ENCODE assay signal across 8 cellular contexts in genomic region chr3:69084668-69085542, GRCh38. TPM values are rescaled to one million over a fixed set of nuclear protein-coding genes. Genes with fewer than 3 reads are reported as not detected.
DNase-seq lines count a peak whose midpoint lies in the region; ATAC-seq, FAIRE-seq and TF ChIP-seq lines count a peak whose summit lies in the region.

ARL6IP5 (plus strand) TSS chr3:69084937; CDS start chr3:69085048, 111 bp downstream.

- peak within 1 kb of the TSS; percentile 95 for H3K4me2 ChIP-seq in A549

- CTCF ChIA-PET in A549 (lab: Yijun Ruan, JAX) (interaction anchor here (0.7 kb wide), 1 partner anchor 35 kb away, joined by 3 read pairs; no protein-coding TSS in a partner anchor), WTC11 (lab: Charles Lee) (interaction anchor here (0.6 to 1.6 kb wide), 3 partner anchors 34 to 338 kb away, joined by 3 read pairs; no protein-coding TSS in a partner anchor)

- WGBS in A549 (ENCODE audit: missing lambda C conversion rate): 0% methylated on average over 29 of the region's 49 CpGs
- 0 to 1% (median 0%) methylated on average over 30 to 49 of the region's 49 CpGs for WGBS in spleen, 5 donors

- POLR2A ChIA-PET in A549 (lab: Yijun Ruan, JAX): interaction anchor here (1.3 to 1.9 kb wide), 2 partner anchors 33 to 71 kb away, joined by 4 to 7 read pairs; partner anchors contain the start of genes EOGT and TMF1
- POLR2A ChIA-PET in WTC11 (lab: Charles Lee): no interaction called here

- H3K4me1 Mint-ChIP-seq in WTC11 (peaks cover 58% of the 10 kb centered on the region), immature natural killer cell (peaks cover 83 to 88% of the 10 kb centered on the region in 2 donors)

- H3K27me3 Mint-ChIP-seq in WTC11 (ENCODE audit: low read depth): no peaks in the 10 kb centered on the region
- H3K27me3 Mint-ChIP-seq in immature natural killer cell (ENCODE audit: low read depth in 3 of 3): peaks cover 0 to 4% (median 4%) of the 10 kb centered on the region in 3 donors

- peaks cover 72% of the 10 kb centered on the region for H3K4me1 ChIP-seq in A549
- H3K4me1 ChIP-seq in spleen: peaks cover 72 to 93% (median 86%) of the 10 kb centered on the region in 6 donors

- FAIRE-seq in A549 (lab: Jason Lieb, UNC): no peak

- no peak for TF ChIP-seq POLR2A in A549 (IDR thresholded peaks at IDR 0.05; ENCODE audit: low read length)
- peak in 2 of 3 donors; percentile 61 to 84 for TF ChIP-seq POLR2A in spleen (IDR thresholded peaks at IDR 0.05)

- peak within 1 kb of the TSS; percentile 62 for H3K4me3 ChIP-seq in A549
- H3K4me3 ChIP-seq in cardiac fibroblast (replicated peaks in 1 of 2; ENCODE audit: low read depth in 2 of 2, low read length in 2 of 2): peak within 1 kb of the TSS; percentile 75 to 85
- H3K4me3 ChIP-seq in spleen: peak within 1 kb of the TSS; percentile 76 to 96 (median 87)

- TF ChIP-seq CTCF in A549 (IDR thresholded peaks at IDR 0.05): no peak
- TF ChIP-seq CTCF in WTC11 (IDR thresholded peaks at IDR 0.05): no peak
- TF ChIP-seq CTCF in cardiac fibroblast (IDR thresholded peaks at IDR 0.05; ENCODE audit: low read depth, low read length): no peak
- TF ChIP-seq CTCF in spleen (IDR thresholded peaks at IDR 0.05 in 8 of 11, conservative IDR thresholded peaks at IDR 0.05 in 3 of 11): peak in 1 of 11 experiments; percentile 32

- TF ChIP-seq RAD21 in A549 (conservative IDR thresholded peaks at IDR 0.05 in 1 of 2, IDR thresholded peaks at IDR 0.05 in 1 of 2): no peak

- H3K27me3 ChIP-seq in spleen (replicated peaks in 1 of 7): no peaks in the 10 kb centered on the region

- H3K9me3 ChIP-seq in A549 (no peaks in the 10 kb centered on the region), spleen (no peaks in the 10 kb centered on the region)

- TF ChIP-seq EP300 in A549 (IDR thresholded peaks at IDR 0.05): no peak

- H3K36me3 ChIP-seq in spleen: peaks cover 0 to 7% (median 0%) of the 10 kb centered on the region in 6 donors

- peak within 1 kb of the TSS; percentile 96 for H3K27ac ChIP-seq in A549
- H3K27ac ChIP-seq in spleen: peak within 1 kb of the TSS; percentile 80 to 96 (median 92)

- H3K4me3 Mint-ChIP-seq in WTC11 (peak within 1 kb of the TSS; percentile 92), immature natural killer cell (peak within 1 kb of the TSS; percentile 89 to 98 (median 96))

- H3K36me3 Mint-ChIP-seq in WTC11 (no peaks in the 10 kb centered on the region), immature natural killer cell (peaks cover 0 to 4% (median 4%) of the 10 kb centered on the region in 3 donors)

- intact Hi-C loops in spleen (cut with DNase I; ENCODE audit: low total_unique reads): no loop called here

- DNase-seq in A549 (ENCODE audit: low read depth in 1 of 2, low spot score in 1 of 2) (peak; percentile 61 to 90), NCI-H226 (peak; percentile 70), WTC11 (ENCODE audit: low spot score) (peak; percentile 89), cardiac fibroblast (ENCODE audit: low read depth in 2 of 2) (peak; percentile 94 to 96), immature natural killer cell (peak; percentile 82 to 84 (median 83)), spleen (peak; percentile 99)

- ATAC-seq in A549 (peak; percentile 68 to 81), GM18861 (IDR thresholded peaks at IDR 0.05; ENCODE audit: unreplicated experiment) (peak; percentile 44), HG03097 (IDR thresholded peaks at IDR 0.05; ENCODE audit: low FRiP score, unreplicated experiment) (peak; percentile 51), WTC11 (peak; percentile 83)

- H3K27ac Mint-ChIP-seq in WTC11: no peak within 1 kb of the TSS
- peak within 1 kb of the TSS; percentile 94 to 99 (median 95) for H3K27ac Mint-ChIP-seq in immature natural killer cell

- no peaks in the 10 kb centered on the region for H3K9me3 Mint-ChIP-seq in WTC11
- no peaks in the 10 kb centered on the region for H3K9me3 Mint-ChIP-seq in immature natural killer cell

TF ChIP-seq in A549, 52 proteins besides CTCF, POLR2A, EP300 and RAD21 (continues in another document):
- TF ChIP-seq NR3C1 (IDR thresholded peaks at IDR 0.05) (no peak), RARB (CRISPR knock-in tag; IDR thresholded peaks at IDR 0.05) (no peak), RCOR1 (IDR thresholded peaks at IDR 0.05; ENCODE audit: low read depth, low read length) (no peak), POLR2AphosphoS2 (conservative IDR thresholded peaks at IDR 0.05; ENCODE audit: low read length) (no peak), NPAS2 (CRISPR knock-in tag; IDR thresholded peaks at IDR 0.05; ENCODE audit: borderline replicate concordance) (no peak), FOSB (CRISPR knock-in tag; IDR thresholded peaks at IDR 0.05) (no peak), BHLHE40 (IDR thresholded peaks at IDR 0.05; ENCODE audit: low read depth, low read length) (no peak), GATA3 (IDR thresholded peaks at IDR 0.05; ENCODE audit: borderline replicate concordance) (no peak), JUN (IDR thresholded peaks at IDR 0.05) (no peak), RNF2 (IDR thresholded peaks at IDR 0.05; ENCODE audit: borderline replicate concordance, low read depth) (no peak), HOXB5 (CRISPR knock-in tag; IDR thresholded peaks at IDR 0.05) (no peak), HOXB13 (CRISPR knock-in tag; IDR thresholded peaks at IDR 0.05; ENCODE audit: low read depth) (no peak), MYC (IDR thresholded peaks at IDR 0.05; ENCODE audit: borderline replicate concordance, low read length) (no peak), HDAC2 (IDR thresholded peaks at IDR 0.05) (no peak), ZFP36 (IDR thresholded peaks at IDR 0.05; ENCODE audit: borderline replicate concordance, partially characterized antibody) (no peak), PHF8 (IDR thresholded peaks at IDR 0.05; ENCODE audit: borderline replicate concordance, low read depth) (0 out of 2 replicates have a peak, but pooled peaks have one; percentile 15), PBX3 (IDR thresholded peaks at IDR 0.05) (peak; percentile 76; the same call in 1 of the 2 replicates), KDM5A (IDR thresholded peaks at IDR 0.05) (0 out of 2 replicates have a peak, but pooled peaks have one; percentile 45), EHMT2 (IDR thresholded peaks at IDR 0.05; ENCODE audit: low read depth) (no peak)

TF ChIP-seq in WTC11, 78 proteins besides CTCF, POLR2A, EP300 and RAD21 (continues in another document):
- no peak for TF ChIP-seq ZBTB21 (CRISPR knock-in tag; IDR thresholded peaks at IDR 0.05; ENCODE audit: borderline replicate concordance)
- no peak for TF ChIP-seq PREB (CRISPR knock-in tag; IDR thresholded peaks at IDR 0.05; ENCODE audit: borderline replicate concordance)
- TF ChIP-seq SOX15 (CRISPR knock-in tag; IDR thresholded peaks at IDR 0.05): no peak
- TF ChIP-seq CDX4 (CRISPR knock-in tag; IDR thresholded peaks at IDR 0.05; ENCODE audit: borderline replicate concordance): no peak
- TF ChIP-seq NFYB (CRISPR knock-in tag; conservative IDR thresholded peaks at IDR 0.05; ENCODE audit: low read depth): no peak
- TF ChIP-seq TEAD1 (CRISPR knock-in tag; IDR thresholded peaks at IDR 0.05): no peak
- no peak for TF ChIP-seq TCF7 (CRISPR knock-in tag; IDR thresholded peaks at IDR 0.05; ENCODE audit: low read depth)
- no peak for TF ChIP-seq AR (CRISPR knock-in tag; IDR thresholded peaks at IDR 0.05)
- no peak for TF ChIP-seq PRRX2 (CRISPR knock-in tag; IDR thresholded peaks at IDR 0.05)

RNA-seq across cellular contexts. Expression of gene ARL6IP5, which starts in this region (rescaled TPM):
- polyA plus RNA-seq in A549 (2011; rRNA removed): 86.6 and 109 TPM in 2 replicates
- polyA plus RNA-seq in A549 (2012; cell fraction: cytosol; rRNA removed): 31.8 and 36.1 TPM in 2 replicates
- 25.5 and 26.0 TPM in 2 replicates for polyA plus RNA-seq in A549 (2012; cell fraction: nucleus; rRNA removed)
- polyA plus RNA-seq in A549 (2017; fragmentation: RNase III; extraction: RNeasy Plus Mini Kit Qiagen cat#74134 plus additional on column Dnase treatment): 73.8 to 78.7 TPM (median 76.9 TPM) in 3 replicates
- polyA minus RNA-seq in A549 (2011; rRNA and poly(A)+ RNA removed): 50.4 and 67.8 TPM in 2 replicates
- total RNA-seq in WTC11 (2021): 28.4 to 30.8 TPM (median 29.9 TPM) in 3 replicates
- polyA plus RNA-seq in immature natural killer cell: 100 to 1,000 TPM; 423 to 653 (median 503) TPM
- total RNA-seq in spleen: 100 to 1,000 TPM; 107 to 148 (median 128) TPM
- 100 to 1,000 TPM; 106 to 126 (median 124) TPM for polyA plus RNA-seq in spleen

Comparison
In these comparisons a context has a peak if more than half of its experiments do, and no peak if none do; other contexts are left out.
1. Peak in every context shown above with its lines: DNase-seq, ATAC-seq, H3K4me3 ChIP-seq and H3K27ac ChIP-seq.